Comparison of ENCODE assay signal across 19 cellular contexts in genomic region chr9:23717505-23717904, GRCh38.
"Had no signal": no experiment of that assay in that cellular context is flagged by ENCODE, and none has a peak within 500 bp of the region (broad histone marks: within the 10 kb centered on the region; RNA-seq: fewer than 3 reads in every experiment).

No MANE protein-coding gene starts in this region.

- H3K4me3 ChIP-seq: cardiac muscle cell, gastrocnemius medialis, heart left ventricle, tibial nerve, uterus had no signal

- H3K27ac ChIP-seq: cardiac muscle cell, gastrocnemius medialis, heart left ventricle, tibial nerve, uterus had no signal

- H3K4me1 ChIP-seq: gastrocnemius medialis, heart left ventricle, tibial nerve, uterus had no signal

- DNase-seq: activated B cell treated with CpG ODN at 0.5 μM for 24 hours; activated CD4-positive, alpha-beta memory T cell treated with anti-CD3 and anti-CD28 coated beads, Interleukin-2, amount 10 ng/mL, durations not matched to agents 7 days and 5 days; activated CD4-positive, alpha-beta T cell treated with anti-CD3 and anti-CD28 coated beads for 48 hours; activated naive CD4-positive, alpha-beta T cell; activated naive CD8-positive, alpha-beta T cell treated with anti-CD3 and anti-CD28 coated beads for 36 hours; activated T-cell treated with anti-CD3 and anti-CD28 coated beads, Interleukin-2, amount 50 U/mL, for 1 hour; amniotic stem cell; effector CD8-positive, alpha-beta T cell; gastrocnemius medialis; heart left ventricle; kidney; left ventricle myocardium superior; retina; stimulated activated CD4-positive, alpha-beta T cell treated with anti-CD3 and anti-CD28 coated beads, Interleukin-1b, Interleukin-23, amount 100 ng/mL, for 48 hours; stimulated activated CD8-positive, alpha-beta memory T cell treated with anti-CD3 and anti-CD28 coated beads, Interleukin-4, amount 100 ng/mL, for 48 hours; stimulated activated naive CD4-positive, alpha-beta T cell; uterus had no signal

- H3K36me3 ChIP-seq: cardiac muscle cell, gastrocnemius medialis, heart left ventricle, tibial nerve, uterus had no signal

- H3K9me3 ChIP-seq: gastrocnemius medialis, heart left ventricle, tibial nerve, uterus had no signal

- H3K27me3 ChIP-seq: cardiac muscle cell, gastrocnemius medialis, heart left ventricle, tibial nerve, uterus had no signal
